ENCODE assay signal across 8 cellular contexts in the genomic region with DNA sequence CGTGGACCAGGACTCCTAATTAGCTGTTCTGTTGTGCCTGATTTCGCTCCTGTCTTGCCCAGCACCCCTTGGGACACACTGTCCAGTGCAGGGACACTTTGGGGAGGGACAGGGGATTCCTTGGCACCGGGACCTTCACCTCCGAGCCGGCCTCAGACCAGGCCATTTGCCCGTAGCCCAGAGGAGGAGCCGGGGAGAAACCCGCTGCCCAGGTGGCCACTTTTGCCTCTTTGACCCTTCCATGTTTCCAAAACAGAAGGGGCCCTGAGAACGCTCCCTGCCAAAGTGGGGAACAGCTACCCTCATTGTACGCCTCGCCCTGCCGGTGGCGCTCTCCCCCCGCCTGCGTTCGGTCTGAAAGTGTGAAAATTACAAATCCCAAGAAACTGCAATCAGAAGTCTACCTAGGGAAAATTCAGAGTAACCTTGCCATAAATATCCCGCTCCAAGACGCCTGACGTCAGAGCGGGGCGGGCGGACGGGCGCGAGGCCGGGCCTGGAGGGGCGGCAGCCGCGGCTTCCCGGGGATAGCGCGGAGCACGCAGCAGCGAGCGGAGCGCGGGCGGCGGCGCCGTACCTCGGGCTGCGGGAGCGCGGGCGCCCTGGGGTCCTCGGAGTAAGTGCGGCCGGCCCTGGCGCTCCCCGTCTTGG. TPM values are rescaled to one million over a fixed set of nuclear protein-coding genes. Genes with fewer than 3 reads are reported as not detected.
DNase-seq lines count a peak whose midpoint lies in the region; ATAC-seq, FAIRE-seq and TF ChIP-seq lines count a peak whose summit lies in the region.

A gene (plus strand): TSS at position 527 of the 651 bp plus-strand sequence. CDS start 63,927 bp downstream, outside the sequence.

- FAIRE-seq in D721Med (lab: Jason Lieb, UNC): no peak

- TF ChIP-seq POLR2A in breast epithelium (IDR thresholded peaks at IDR 0.05) (no peak), spleen (IDR thresholded peaks at IDR 0.05) (no peak)

- intact Hi-C loops in breast epithelium (cut with DNase I; ENCODE audit: low total_unique reads): no loop called here
- intact Hi-C loops in spleen (cut with DNase I; ENCODE audit: low total_unique reads): no loop called here

- no peak for TF ChIP-seq CTCF in breast epithelium (IDR thresholded peaks at IDR 0.05)
- TF ChIP-seq CTCF in kidney epithelial cell (IDR thresholded peaks at IDR 0.05; ENCODE audit: insufficient read depth, low read length, poor library complexity, severe bottlenecking): peak; percentile 43
- TF ChIP-seq CTCF in spleen (IDR thresholded peaks at IDR 0.05 in 8 of 11, conservative IDR thresholded peaks at IDR 0.05 in 3 of 11): peak in 2 of 11 experiments; percentile 5 to 8
- no peak for TF ChIP-seq CTCF in D721Med (IDR thresholded peaks at IDR 0.05; ENCODE audit: insufficient read depth, missing control alignments)

- H3K9me3 ChIP-seq in breast epithelium (no peaks in the 10 kb centered on the region), spleen (no peaks in the 10 kb centered on the region)

- H3K4me1 ChIP-seq in breast epithelium (no peaks in the 10 kb centered on the region), spleen (peaks cover 0 to 24% (median 10%) of the 10 kb centered on the region in 6 donors)

- H3K4me3 ChIP-seq in breast epithelium (peak within 1 kb of the TSS; percentile 64 to 73 (median 65)), kidney epithelial cell (ENCODE audit: low read depth, low read length) (peak within 1 kb of the TSS; percentile 48), spleen (peak within 1 kb of the TSS; percentile 23 to 69 (median 40))

- H3K27ac ChIP-seq in breast epithelium (peak within 1 kb of the TSS; percentile 71 to 82), spleen (peak within 1 kb of the TSS in 7 of 8 donors; percentile 72 to 87 (median 79))

- DNase-seq in NCI-H1694 treated with DMSO at 0.1 percent for 48 hours (lab: John Stamatoyannopoulos, UW) (peak; percentile 3), NCI-H1694 (lab: John Stamatoyannopoulos, UW) (no peak), breast epithelium (ENCODE audit: low spot score in 2 of 2) (peak in 1 of 2 donors; percentile 32), kidney epithelial cell (ENCODE audit: low read depth) (no peak), spleen (peak; percentile 80), cerebellar cortex (ENCODE audit: low spot score) (no peak), D721Med (ENCODE audit: insufficient read length, low spot score) (no peak)

- no peaks in the 10 kb centered on the region for H3K27me3 ChIP-seq in breast epithelium
- peaks cover 6% of the 10 kb centered on the region for H3K27me3 ChIP-seq in kidney epithelial cell (ENCODE audit: control insufficient read depth, insufficient read depth, low read length)
- peaks cover 0 to 67% (median 26%) of the 10 kb centered on the region in 7 donors for H3K27me3 ChIP-seq in spleen (replicated peaks in 1 of 7)

- H3K36me3 ChIP-seq in breast epithelium (no peaks in the 10 kb centered on the region), kidney epithelial cell (ENCODE audit: control insufficient read depth, insufficient read depth, low read length) (no peaks in the 10 kb centered on the region), spleen (no peaks in the 10 kb centered on the region)

- WGBS in spleen, 5 donors: 6 to 15% (median 8%) methylated on average over 30 to 51 of the region's 51 CpGs

- ATAC-seq in GM18517 (IDR thresholded peaks at IDR 0.05; ENCODE audit: unreplicated experiment): no peak

RNA-seq across cellular contexts. Expression of the gene that starts here (rescaled TPM):
- total RNA-seq in breast epithelium: 10 to 100 TPM; 16.2 to 59.5 (median 41.3) TPM
- 1.3 and 2.5 TPM in 2 replicates for total RNA-seq in kidney epithelial cell
- 100 to 1,000 TPM in 3 of 7 donors, 10 to 100 TPM in 4; 26.0 to 115 (median 95.1) TPM for total RNA-seq in spleen
- 10 to 100 TPM in 1 of 3 donors, 1 to 10 TPM in 2; 6.0 to 24.5 (median 7.3) TPM for polyA plus RNA-seq in spleen

Comparison
In these comparisons a context has a peak if more than half of its experiments do, and no peak if none do; other contexts are left out.
1. DNase-seq: peak in NCI-H1694 treated with DMSO at 0.1 percent for 48 hours (single experiment) and spleen (single experiment); none in NCI-H1694 (single experiment), kidney epithelial cell (single experiment), cerebellar cortex (single experiment) and D721Med (single experiment).
2. Peak in every context shown above with its lines, with median percentiles within 50 percentile points of each other: H3K4me3 ChIP-seq.